In the genomic region with DNA sequence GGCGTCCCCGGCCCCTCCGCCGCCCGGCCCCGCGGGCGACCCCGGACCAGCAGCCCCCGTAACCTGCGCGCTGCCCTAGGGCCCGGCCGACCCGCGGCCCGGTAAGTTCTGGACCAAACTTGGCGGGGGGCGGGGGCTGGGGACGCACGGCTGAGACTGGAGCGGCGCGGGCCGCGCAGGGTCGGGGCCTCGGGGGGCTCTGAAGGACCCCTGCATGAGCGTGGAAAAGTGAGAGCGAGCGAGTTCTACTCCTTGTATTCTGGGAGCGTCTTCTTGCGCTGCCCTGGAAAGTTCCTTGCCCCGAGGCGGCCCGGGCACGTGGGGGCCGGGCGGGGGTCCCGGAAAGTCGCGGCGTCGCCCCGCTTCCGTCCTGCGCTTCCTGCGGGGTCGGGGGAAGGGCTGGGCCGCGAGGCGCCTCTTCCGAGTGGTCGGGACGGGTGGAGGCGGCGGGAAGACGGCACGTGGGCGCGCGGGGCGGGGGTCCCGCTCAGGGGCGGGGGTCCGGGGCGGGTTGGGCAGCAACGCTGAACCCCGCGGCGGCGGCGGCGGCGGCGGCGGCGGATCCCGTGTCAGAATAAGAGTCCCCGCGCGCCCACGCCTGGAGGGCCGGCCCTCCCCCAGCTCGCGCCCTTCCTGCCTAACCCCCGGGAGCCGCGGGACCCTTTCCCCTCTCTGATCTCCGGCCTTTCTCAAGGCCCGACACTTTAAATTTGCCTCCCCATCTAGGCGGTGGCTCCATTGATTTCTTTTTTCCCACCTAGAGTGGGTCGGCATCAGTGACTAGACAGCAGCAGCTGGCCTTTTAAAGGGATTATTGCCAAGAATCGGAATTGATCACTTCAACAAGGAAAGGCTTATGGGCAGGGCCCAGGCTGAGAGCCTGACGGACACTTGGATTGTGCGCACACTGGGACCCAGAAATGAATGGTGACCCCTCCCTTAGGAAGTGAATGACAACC, we compare ENCODE assay signal across 8 cellular contexts. TPM values are rescaled to one million over a fixed set of nuclear protein-coding genes. Genes with fewer than 3 reads are reported as not detected.
DNase-seq lines count a peak whose midpoint lies in the region; ATAC-seq and TF ChIP-seq lines count a peak whose summit lies in the region.

No MANE protein-coding gene starts in this region.

- H2AFZ ChIP-seq in fibroblast of lung (ENCODE audit: low read length) (no peak overlapping the region), neural cell (ENCODE audit: low read depth, low read length) (no peak overlapping the region)

- H3K9me3 ChIP-seq in ES-I3 (ENCODE audit: control insufficient read depth, insufficient read depth, low read length), result no peaks in the 10 kb centered on the region
- no peaks in the 10 kb centered on the region for H3K9me3 ChIP-seq in fibroblast of lung (ENCODE audit: control insufficient read depth, insufficient read depth, low read depth, low read length)
- H3K9me3 ChIP-seq in neural cell (ENCODE audit: low read length), result no peaks in the 10 kb centered on the region

- H3K27me3 ChIP-seq in fibroblast of lung (ENCODE audit: control insufficient read depth, insufficient read depth, low read length) (no peaks in the 10 kb centered on the region), neural cell (ENCODE audit: insufficient read depth, low read depth, low read length) (no peaks in the 10 kb centered on the region)

- ATAC-seq in HG02571 (IDR thresholded peaks at IDR 0.05; ENCODE audit: unreplicated experiment), result peak; percentile 27

- TF ChIP-seq RAD21 in neural cell (conservative IDR thresholded peaks at IDR 0.05), result no peak

- H3K36me3 ChIP-seq in ES-I3 (ENCODE audit: insufficient read depth, low read length) (no peaks in the 10 kb centered on the region; the same call in 1 of the 2 replicates), fibroblast of lung (ENCODE audit: control insufficient read depth, insufficient read depth, low read length) (no peaks in the 10 kb centered on the region), neural cell (ENCODE audit: insufficient read depth, low read length) (no peaks in the 10 kb centered on the region)

- peak; percentile 21 for DNase-seq in NCI-H524 treated with DMSO at 0.1 percent for 48 hours (lab: John Stamatoyannopoulos, UW)
- peak; percentile 56 for DNase-seq in activated T-cell treated with anti-CD3 and anti-CD28 coated beads, Interleukin-2, amount 50 U/mL, for 1 hour
- DNase-seq in fibroblast of lung (ENCODE audit: low read depth in 2 of 2), result peak; percentile 54 to 74
- DNase-seq in NCI-H2107 treated with DMSO at 0.1 percent for 48 hours (lab: John Stamatoyannopoulos, UW; ENCODE audit: unreplicated experiment), result no peak
- DNase-seq in superior temporal gyrus (ENCODE audit: extremely low spot score), result no peak

- no peaks in the 10 kb centered on the region for H3F3A ChIP-seq in neural cell (ENCODE audit: insufficient read depth, low read length, poor library complexity, severe bottlenecking)

- H3K79me2 ChIP-seq in fibroblast of lung (ENCODE audit: control insufficient read depth, insufficient read depth, low read length) (peaks cover 54% of the 10 kb centered on the region), neural cell (replicated peaks; ENCODE audit: insufficient read depth, low read length) (peaks cover 31% of the 10 kb centered on the region)

- no peak for TF ChIP-seq EP300 in neural cell (conservative IDR thresholded peaks at IDR 0.05; ENCODE audit: poor library complexity, severe bottlenecking)

- H3K4me1 ChIP-seq in ES-I3 (ENCODE audit: insufficient read depth, low read length) (peaks cover 39% of the 10 kb centered on the region), fibroblast of lung (ENCODE audit: control insufficient read depth, extremely low read depth, insufficient read depth, low read length) (peaks cover 20% of the 10 kb centered on the region)

- H3K4me2 ChIP-seq in fibroblast of lung (ENCODE audit: extremely low read depth, insufficient read depth, low read length) (peak overlapping the region; percentile 83), neural cell (ENCODE audit: low read length) (peak overlapping the region; percentile 86)

- peak overlapping the region; percentile 72 to 96 (median 80) for H3K4me3 ChIP-seq in fibroblast of lung (replicated peaks in 1 of 4; ENCODE audit: control extremely low read depth in 1 of 4, insufficient read depth in 1 of 4, low read depth in 3 of 4, low read length in 4 of 4)
- peak overlapping the region; percentile 82 for H3K4me3 ChIP-seq in neural cell (ENCODE audit: low read length)

- H4K20me1 ChIP-seq in fibroblast of lung (ENCODE audit: control insufficient read depth, extremely low read depth, insufficient read depth, low read length) (no peaks in the 10 kb centered on the region), neural cell (ENCODE audit: insufficient read depth) (no peaks in the 10 kb centered on the region)

- H3K27ac ChIP-seq in fibroblast of lung (ENCODE audit: insufficient read depth, low read length), result peak overlapping the region; percentile 79
- H3K27ac ChIP-seq in neural cell (ENCODE audit: low read length), result peak overlapping the region; percentile 49

- TF ChIP-seq CTCF in fibroblast of lung (conservative IDR thresholded peaks at IDR 0.05 in 1 of 2, IDR thresholded peaks at IDR 0.05 in 1 of 2; ENCODE audit: low read depth in 1 of 2, low read length in 2 of 2) (no peak), neural cell (IDR thresholded peaks at IDR 0.05; ENCODE audit: poor library complexity, severe bottlenecking) (no peak)

- H3K9ac ChIP-seq in ES-I3 (ENCODE audit: low read depth, low read length) (peak overlapping the region; percentile 56), fibroblast of lung (ENCODE audit: insufficient read depth, low read length) (peak overlapping the region; percentile 87), neural cell (ENCODE audit: low read length) (peak overlapping the region; percentile 59)

- no peaks in the 10 kb centered on the region for H3K9me2 ChIP-seq in neural cell (ENCODE audit: insufficient read depth, low read length)

TF ChIP-seq in neural cell, 6 proteins besides CTCF, POLR2A, EP300 and RAD21:
- peak; percentile 26 for TF ChIP-seq POLR2AphosphoS5 (IDR thresholded peaks at IDR 0.05)
- no peak for TF ChIP-seq REST (IDR thresholded peaks at IDR 0.05; ENCODE audit: borderline replicate concordance)
- no peak for TF ChIP-seq SMC3 (conservative IDR thresholded peaks at IDR 0.05; ENCODE audit: poor library complexity)
- TF ChIP-seq MXI1 (conservative IDR thresholded peaks at IDR 0.05; ENCODE audit: poor library complexity, severe bottlenecking), result peak; percentile 24

RNA-seq across cellular contexts. Expression of gene GATAD2A, which starts 0.7 kb away (rescaled TPM):
- 28.8 and 31.7 TPM in 2 replicates for total RNA-seq in fibroblast of lung
- polyA plus RNA-seq in fibroblast of lung, result 63.5 and 77.2 TPM in 2 replicates
- 53.2 and 57.9 TPM in 2 replicates for polyA plus RNA-seq in fibroblast of lung (2012)
- polyA minus RNA-seq in fibroblast of lung (ENCODE audit: low replicate concordance), result 21.8 and 31.1 TPM in 2 replicates
- 13.9 and 18.1 TPM in 2 replicates for polyA plus RNA-seq in neural cell
- polyA minus RNA-seq in neural cell, result 28.2 and 34.7 TPM in 2 replicates

Comparison
In these comparisons a context has a peak if more than half of its experiments do, and no peak if none do; other contexts are left out.
1. DNase-seq: peak in NCI-H524 treated with DMSO at 0.1 percent for 48 hours (single experiment), activated T-cell treated with anti-CD3 and anti-CD28 coated beads, Interleukin-2, amount 50 U/mL, for 1 hour (single experiment) and fibroblast of lung (2 of 2); none in NCI-H2107 treated with DMSO at 0.1 percent for 48 hours (single experiment) and superior temporal gyrus (single experiment).
2. Peak in every context shown above with its lines, with median percentiles within 50 percentile points of each other: H3K9ac ChIP-seq.